Comparison of ENCODE assay signal across 2 cellular contexts in genomic region chr15:90836296-90836871, GRCh38.
A peak's percentile ranks its signal among the peaks of the same experiment; 100 is the strongest.
TF ChIP-seq lines count a peak whose summit lies in the region.

No MANE protein-coding gene starts in this region.

TF ChIP-seq in HEK293, 187 proteins besides CTCF, POLR2A, EP300 and RAD21 (continues in another document):
- no peak for TF ChIP-seq ATF2 (tag by site-specific recombination; IDR thresholded peaks at IDR 0.05; ENCODE audit: low read depth)
- no peak for TF ChIP-seq ZNF747 (tag by site-specific recombination; IDR thresholded peaks at IDR 0.05)
- no peak for TF ChIP-seq ZNF274 (IDR thresholded peaks at IDR 0.05; ENCODE audit: low read length)
- no peak for TF ChIP-seq ZNF274 (tag by site-specific recombination; IDR thresholded peaks at IDR 0.05; ENCODE audit: borderline replicate concordance)
- no peak for TF ChIP-seq ZBTB21 (tag by site-specific recombination; IDR thresholded peaks at IDR 0.05)
- TF ChIP-seq ZNF777 (tag by site-specific recombination; IDR thresholded peaks at IDR 0.05; ENCODE audit: borderline replicate concordance), result no peak
- TF ChIP-seq PRDM10 (tag by site-specific recombination; IDR thresholded peaks at IDR 0.05), result peak; percentile 84
- no peak for TF ChIP-seq ZNF266 (tag by site-specific recombination; IDR thresholded peaks at IDR 0.05; ENCODE audit: low read depth)
- TF ChIP-seq ZSCAN5A (tag by site-specific recombination; IDR thresholded peaks at IDR 0.05), result no peak
- TF ChIP-seq, protein P1, sequence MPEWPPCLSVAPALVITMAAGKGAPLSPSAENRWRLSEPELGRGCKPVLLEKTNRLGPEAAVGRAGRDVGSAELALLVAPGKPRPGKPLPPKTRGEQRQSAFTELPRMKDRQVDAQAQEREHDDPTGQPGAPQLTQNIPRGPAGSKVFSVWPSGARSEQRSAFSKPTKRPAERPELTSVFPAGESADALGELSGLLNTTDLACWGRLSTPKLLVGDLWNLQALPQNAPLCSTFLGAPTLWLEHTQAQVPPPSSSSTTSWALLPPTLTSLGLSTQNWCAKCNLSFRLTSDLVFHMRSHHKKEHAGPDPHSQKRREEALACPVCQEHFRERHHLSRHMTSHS (tag by site-specific recombination; IDR thresholded peaks at IDR 0.05), result no peak
- TF ChIP-seq REPIN1 (tag by site-specific recombination; IDR thresholded peaks at IDR 0.05; ENCODE audit: low read depth), result no peak
- no peak for TF ChIP-seq ZNF404 (tag by site-specific recombination; IDR thresholded peaks at IDR 0.05)
- TF ChIP-seq GFI1B (tag by site-specific recombination; IDR thresholded peaks at IDR 0.05), result no peak
- TF ChIP-seq ZNF843 (tag by site-specific recombination; IDR thresholded peaks at IDR 0.05), result no peak
- TF ChIP-seq, protein P2, sequence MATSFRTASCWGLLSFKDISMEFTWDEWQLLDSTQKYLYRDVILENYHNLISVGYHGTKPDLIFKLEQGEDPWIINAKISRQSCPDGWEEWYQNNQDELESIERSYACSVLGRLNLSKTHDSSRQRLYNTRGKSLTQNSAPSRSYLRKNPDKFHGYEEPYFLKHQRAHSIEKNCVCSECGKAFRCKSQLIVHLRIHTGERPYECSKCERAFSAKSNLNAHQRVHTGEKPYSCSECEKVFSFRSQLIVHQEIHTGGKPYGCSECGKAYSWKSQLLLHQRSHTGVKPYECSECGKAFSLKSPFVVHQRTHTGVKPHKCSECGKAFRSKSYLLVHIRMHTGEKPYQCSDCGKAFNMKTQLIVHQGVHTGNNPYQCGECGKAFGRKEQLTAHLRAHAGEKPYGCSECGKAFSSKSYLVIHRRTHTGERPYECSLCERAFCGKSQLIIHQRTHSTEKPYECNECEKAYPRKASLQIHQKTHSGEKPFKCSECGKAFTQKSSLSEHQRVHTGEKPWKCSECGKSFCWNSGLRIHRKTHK (tag by site-specific recombination; IDR thresholded peaks at IDR 0.05), result no peak
- peak; percentile 59; the same call in 1 of the 2 replicates for TF ChIP-seq ZNF394 (tag by site-specific recombination; IDR thresholded peaks at IDR 0.05; ENCODE audit: borderline replicate concordance)
- TF ChIP-seq ZNF580 (tag by site-specific recombination; IDR thresholded peaks at IDR 0.05), result no peak
- TF ChIP-seq SP7 (tag by site-specific recombination; IDR thresholded peaks at IDR 0.05), result 0 out of 2 replicates have a peak, but pooled peaks have one; percentile 37
- TF ChIP-seq ZNF391 (tag by site-specific recombination; IDR thresholded peaks at IDR 0.05; ENCODE audit: borderline replicate concordance, low read depth), result no peak

TF ChIP-seq in HepG2, 621 proteins besides CTCF, POLR2A, EP300 and RAD21 (continues in another document):
- TF ChIP-seq, protein P3, sequence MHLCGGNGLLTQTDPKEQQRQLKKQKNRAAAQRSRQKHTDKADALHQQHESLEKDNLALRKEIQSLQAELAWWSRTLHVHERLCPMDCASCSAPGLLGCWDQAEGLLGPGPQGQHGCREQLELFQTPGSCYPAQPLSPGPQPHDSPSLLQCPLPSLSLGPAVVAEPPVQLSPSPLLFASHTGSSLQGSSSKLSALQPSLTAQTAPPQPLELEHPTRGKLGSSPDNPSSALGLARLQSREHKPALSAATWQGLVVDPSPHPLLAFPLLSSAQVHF (CRISPR knock-in tag; IDR thresholded peaks at IDR 0.05), result no peak
- TF ChIP-seq RCOR2 (CRISPR knock-in tag; IDR thresholded peaks at IDR 0.05) (no peak), TBP (CRISPR knock-in tag; IDR thresholded peaks at IDR 0.05) (no peak), ZNF354B (CRISPR knock-in tag; IDR thresholded peaks at IDR 0.05) (no peak), GPBP1L1 (CRISPR knock-in tag; IDR thresholded peaks at IDR 0.05) (no peak), ZSCAN5A (CRISPR knock-in tag; IDR thresholded peaks at IDR 0.05; ENCODE audit: borderline replicate concordance) (no peak), PPARG (CRISPR knock-in tag; conservative IDR thresholded peaks at IDR 0.05) (no peak), SAP130 (CRISPR knock-in tag; IDR thresholded peaks at IDR 0.05; ENCODE audit: low read depth) (peak; percentile 37; the same call in 1 of the 2 replicates), ATF3 (CRISPR knock-in tag; IDR thresholded peaks at IDR 0.05) (peak; percentile 80), FOXP1 (IDR thresholded peaks at IDR 0.05) (no peak), FOXP1 (CRISPR knock-in tag; IDR thresholded peaks at IDR 0.05) (0 out of 2 replicates have a peak, but pooled peaks have one; percentile 16), TOE1 (CRISPR knock-in tag; IDR thresholded peaks at IDR 0.05) (no peak), WIZ (CRISPR knock-in tag; IDR thresholded peaks at IDR 0.05) (no peak), DBP (CRISPR knock-in tag; IDR thresholded peaks at IDR 0.05; ENCODE audit: not compliant biosample characterization) (no peak), RARA (CRISPR knock-in tag; IDR thresholded peaks at IDR 0.05) (peak; percentile 29; the same call in 1 of the 2 replicates), REPIN1 (CRISPR knock-in tag; IDR thresholded peaks at IDR 0.05; ENCODE audit: borderline replicate concordance, low read depth) (no peak), PTBP1 (IDR thresholded peaks at IDR 0.05; ENCODE audit: low read depth, low read length, poor library complexity, severe bottlenecking) (no peak), ZNF260 (CRISPR knock-in tag; IDR thresholded peaks at IDR 0.05; ENCODE audit: borderline replicate concordance, low read depth) (no peak), PRDM4 (CRISPR knock-in tag; IDR thresholded peaks at IDR 0.05; ENCODE audit: borderline replicate concordance) (no peak), SMARCC2 (IDR thresholded peaks at IDR 0.05) (no peak), ZNF496 (CRISPR knock-in tag; IDR thresholded peaks at IDR 0.05; ENCODE audit: insufficient replicate concordance) (no peak), JUND (CRISPR knock-in tag; IDR thresholded peaks at IDR 0.05) (peak; percentile 71), ZNF567 (CRISPR knock-in tag; IDR thresholded peaks at IDR 0.05; ENCODE audit: borderline replicate concordance) (no peak), BCL6 (CRISPR knock-in tag; IDR thresholded peaks at IDR 0.05) (peak; percentile 79), ZNF740 (CRISPR knock-in tag; IDR thresholded peaks at IDR 0.05) (no peak), NFYB (CRISPR knock-in tag; IDR thresholded peaks at IDR 0.05) (no peak), FOXO1 (CRISPR knock-in tag; IDR thresholded peaks at IDR 0.05) (no peak), FOXA1 (IDR thresholded peaks at IDR 0.05) (no peak), FOXA1 (CRISPR knock-in tag; IDR thresholded peaks at IDR 0.05) (peak; percentile 81), HIVEP1 (CRISPR knock-in tag; IDR thresholded peaks at IDR 0.05) (no peak), AKAP8 (CRISPR knock-in tag; IDR thresholded peaks at IDR 0.05) (no peak), ZBTB8A (CRISPR knock-in tag; IDR thresholded peaks at IDR 0.05; ENCODE audit: borderline replicate concordance, low read depth) (no peak), MTF1 (CRISPR knock-in tag; IDR thresholded peaks at IDR 0.05) (no peak), PHF20 (CRISPR knock-in tag; IDR thresholded peaks at IDR 0.05) (no peak), FOXM1 (CRISPR knock-in tag; IDR thresholded peaks at IDR 0.05) (no peak), ZNF782 (CRISPR knock-in tag; IDR thresholded peaks at IDR 0.05; ENCODE audit: borderline replicate concordance) (no peak), HES4 (CRISPR knock-in tag; IDR thresholded peaks at IDR 0.05; ENCODE audit: borderline replicate concordance) (no peak), NAIF1 (CRISPR knock-in tag; IDR thresholded peaks at IDR 0.05; ENCODE audit: borderline replicate concordance) (no peak), FOXA3 (CRISPR knock-in tag; IDR thresholded peaks at IDR 0.05) (peak; percentile 91), TBX3 (IDR thresholded peaks at IDR 0.05; ENCODE audit: borderline replicate concordance) (no peak), ZEB1 (IDR thresholded peaks at IDR 0.05; ENCODE audit: insufficient replicate concordance, low read depth) (no peak), MED13 (CRISPR knock-in tag; IDR thresholded peaks at IDR 0.05) (no peak)
- TF ChIP-seq, protein P4, sequence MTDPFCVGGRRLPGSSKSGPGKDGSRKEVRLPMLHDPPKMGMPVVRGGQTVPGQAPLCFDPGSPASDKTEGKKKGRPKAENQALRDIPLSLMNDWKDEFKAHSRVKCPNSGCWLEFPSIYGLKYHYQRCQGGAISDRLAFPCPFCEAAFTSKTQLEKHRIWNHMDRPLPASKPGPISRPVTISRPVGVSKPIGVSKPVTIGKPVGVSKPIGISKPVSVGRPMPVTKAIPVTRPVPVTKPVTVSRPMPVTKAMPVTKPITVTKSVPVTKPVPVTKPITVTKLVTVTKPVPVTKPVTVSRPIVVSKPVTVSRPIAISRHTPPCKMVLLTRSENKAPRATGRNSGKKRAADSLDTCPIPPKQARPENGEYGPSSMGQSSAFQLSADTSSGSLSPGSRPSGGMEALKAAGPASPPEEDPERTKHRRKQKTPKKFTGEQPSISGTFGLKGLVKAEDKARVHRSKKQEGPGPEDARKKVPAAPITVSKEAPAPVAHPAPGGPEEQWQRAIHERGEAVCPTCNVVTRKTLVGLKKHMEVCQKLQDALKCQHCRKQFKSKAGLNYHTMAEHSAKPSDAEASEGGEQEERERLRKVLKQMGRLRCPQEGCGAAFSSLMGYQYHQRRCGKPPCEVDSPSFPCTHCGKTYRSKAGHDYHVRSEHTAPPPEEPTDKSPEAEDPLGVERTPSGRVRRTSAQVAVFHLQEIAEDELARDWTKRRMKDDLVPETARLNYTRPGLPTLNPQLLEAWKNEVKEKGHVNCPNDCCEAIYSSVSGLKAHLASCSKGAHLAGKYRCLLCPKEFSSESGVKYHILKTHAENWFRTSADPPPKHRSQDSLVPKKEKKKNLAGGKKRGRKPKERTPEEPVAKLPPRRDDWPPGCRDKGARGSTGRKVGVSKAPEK (CRISPR knock-in tag; IDR thresholded peaks at IDR 0.05; ENCODE audit: borderline replicate concordance), result no peak
- TF ChIP-seq, protein P5, sequence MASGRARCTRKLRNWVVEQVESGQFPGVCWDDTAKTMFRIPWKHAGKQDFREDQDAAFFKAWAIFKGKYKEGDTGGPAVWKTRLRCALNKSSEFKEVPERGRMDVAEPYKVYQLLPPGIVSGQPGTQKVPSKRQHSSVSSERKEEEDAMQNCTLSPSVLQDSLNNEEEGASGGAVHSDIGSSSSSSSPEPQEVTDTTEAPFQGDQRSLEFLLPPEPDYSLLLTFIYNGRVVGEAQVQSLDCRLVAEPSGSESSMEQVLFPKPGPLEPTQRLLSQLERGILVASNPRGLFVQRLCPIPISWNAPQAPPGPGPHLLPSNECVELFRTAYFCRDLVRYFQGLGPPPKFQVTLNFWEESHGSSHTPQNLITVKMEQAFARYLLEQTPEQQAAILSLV (CRISPR knock-in tag; IDR thresholded peaks at IDR 0.05; ENCODE audit: borderline replicate concordance), result no peak
- TF ChIP-seq, protein P6, sequence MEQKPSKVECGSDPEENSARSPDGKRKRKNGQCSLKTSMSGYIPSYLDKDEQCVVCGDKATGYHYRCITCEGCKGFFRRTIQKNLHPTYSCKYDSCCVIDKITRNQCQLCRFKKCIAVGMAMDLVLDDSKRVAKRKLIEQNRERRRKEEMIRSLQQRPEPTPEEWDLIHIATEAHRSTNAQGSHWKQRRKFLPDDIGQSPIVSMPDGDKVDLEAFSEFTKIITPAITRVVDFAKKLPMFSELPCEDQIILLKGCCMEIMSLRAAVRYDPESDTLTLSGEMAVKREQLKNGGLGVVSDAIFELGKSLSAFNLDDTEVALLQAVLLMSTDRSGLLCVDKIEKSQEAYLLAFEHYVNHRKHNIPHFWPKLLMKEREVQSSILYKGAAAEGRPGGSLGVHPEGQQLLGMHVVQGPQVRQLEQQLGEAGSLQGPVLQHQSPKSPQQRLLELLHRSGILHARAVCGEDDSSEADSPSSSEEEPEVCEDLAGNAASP (CRISPR knock-in tag; IDR thresholded peaks at IDR 0.05; ENCODE audit: borderline replicate concordance), result no peak
